Comparison of ENCODE assay signal across 8 cellular contexts in genomic region chr9:133792721-133793470, GRCh38. TPM values are rescaled to one million over a fixed set of nuclear protein-coding genes. Genes with fewer than 3 reads are reported as not detected.
DNase-seq lines count a peak whose midpoint lies in the region; ATAC-seq lines count a peak whose summit lies in the region.

No MANE protein-coding gene starts in this region.

- no peaks in the 10 kb centered on the region for H3K36me3 Mint-ChIP-seq in activated CD4-positive, alpha-beta memory T cell treated with anti-CD3 and anti-CD28 coated beads for 36 hours
- H3K36me3 Mint-ChIP-seq in memory B cell, result peaks cover 20% of the 10 kb centered on the region

- H3K27ac Mint-ChIP-seq in activated CD4-positive, alpha-beta memory T cell treated with anti-CD3 and anti-CD28 coated beads for 36 hours, result no peak overlapping the region
- H3K27ac Mint-ChIP-seq in memory B cell, result peak overlapping the region; percentile 77

- no peak overlapping the region for H3K4me3 Mint-ChIP-seq in activated CD4-positive, alpha-beta memory T cell treated with anti-CD3 and anti-CD28 coated beads for 36 hours
- peak overlapping the region; percentile 59 for H3K4me3 Mint-ChIP-seq in memory B cell

- no peaks in the 10 kb centered on the region for H3K4me1 Mint-ChIP-seq in activated CD4-positive, alpha-beta memory T cell treated with anti-CD3 and anti-CD28 coated beads for 36 hours (ENCODE audit: low read depth)
- peaks cover 43% of the 10 kb centered on the region for H3K4me1 Mint-ChIP-seq in memory B cell

- peak; percentile 69 for ATAC-seq in GM21529 (IDR thresholded peaks at IDR 0.05; ENCODE audit: unreplicated experiment)
- peak; percentile 70 for ATAC-seq in memory B cell (ENCODE audit: low read depth)

- DNase-seq in DMS114 treated with DMSO at 0.1 percent for 48 hours (lab: John Stamatoyannopoulos, UW; ENCODE audit: unreplicated experiment), result peak; percentile 27
- peak; percentile 84 for DNase-seq in NCI-H1694 (lab: John Stamatoyannopoulos, UW)
- DNase-seq in activated CD4-positive, alpha-beta memory T cell treated with anti-CD3 and anti-CD28 coated beads for 36 hours, result peak; percentile 61
- DNase-seq in effector CD8-positive, alpha-beta T cell (lab: John Stamatoyannopoulos, UW), result peak; percentile 15
- DNase-seq in memory B cell (ENCODE audit: low spot score in 2 of 2), result peak; percentile 61 to 76
- DNase-seq in stimulated activated CD8-positive, alpha-beta memory T cell treated with anti-CD3 and anti-CD28 coated beads, Interleukin-15, amount 100 ng/mL, for 24 hours (ENCODE audit: low read depth), result peak; percentile 24
- no peak for DNase-seq in SIG-M5 treated with dmso at 0.1 percent for 504 hours (lab: John Stamatoyannopoulos, UW; ENCODE audit: unreplicated experiment)

- CTCF ChIA-PET in activated CD4-positive, alpha-beta memory T cell treated with anti-CD3 and anti-CD28 coated beads for 36 hours (lab: Charles Lee), result interaction anchor here (0.9 to 7.9 kb wide), 7 partner anchors 11 to 306 kb away, joined by 3 to 107 read pairs (median 4); no protein-coding TSS in a partner anchor

- no peaks in the 10 kb centered on the region for H3K9me3 Mint-ChIP-seq in activated CD4-positive, alpha-beta memory T cell treated with anti-CD3 and anti-CD28 coated beads for 36 hours
- no peaks in the 10 kb centered on the region for H3K9me3 Mint-ChIP-seq in memory B cell

- intact Hi-C loops in activated CD4-positive, alpha-beta memory T cell treated with anti-CD3 and anti-CD28 coated beads for 36 hours (cut with micrococcal nuclease), result loop anchor here (1.0 kb wide), 1 partner anchor 201 kb away; no protein-coding TSS in a partner anchor

- H3K27me3 Mint-ChIP-seq in activated CD4-positive, alpha-beta memory T cell treated with anti-CD3 and anti-CD28 coated beads for 36 hours, result peaks cover 7% of the 10 kb centered on the region
- H3K27me3 Mint-ChIP-seq in memory B cell, result no peaks in the 10 kb centered on the region

- POLR2A ChIA-PET in activated CD4-positive, alpha-beta memory T cell treated with anti-CD3 and anti-CD28 coated beads for 36 hours (lab: Charles Lee), result no interaction called here

RNA-seq across cellular contexts. Expression of gene SARDH, which starts 54.7 kb away (rescaled TPM):
- total RNA-seq in activated CD4-positive, alpha-beta memory T cell treated with anti-CD3 and anti-CD28 coated beads for 36 hours, result 1 to 10 TPM; 6.5 to 6.6 TPM
